In the genomic region with DNA sequence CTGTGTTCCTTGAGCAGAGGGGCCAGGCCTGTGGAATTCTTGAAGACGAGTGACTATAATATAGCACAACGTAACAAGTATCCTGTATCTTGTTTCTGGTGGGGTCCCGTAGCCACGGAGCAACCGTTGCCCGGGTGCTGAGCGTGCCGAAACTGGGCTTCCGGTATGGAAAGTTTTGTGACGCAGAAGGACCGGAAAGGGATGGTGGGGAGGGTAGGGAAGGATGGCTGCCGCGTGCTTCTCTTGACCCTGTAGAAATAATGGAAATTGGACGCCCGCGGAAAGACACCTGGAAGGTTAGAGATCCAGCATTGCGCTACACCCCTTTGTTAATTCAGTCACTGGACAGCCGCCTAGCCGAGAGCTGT, we compare ENCODE assay signal across 8 cellular contexts. TPM values are rescaled to one million over a fixed set of nuclear protein-coding genes. Genes with fewer than 3 reads are reported as not detected.
A peak's percentile ranks its signal among the peaks of the same experiment; 100 is the strongest.
DNase-seq lines count a peak whose midpoint lies in the region; ATAC-seq and TF ChIP-seq lines count a peak whose summit lies in the region.

No MANE protein-coding gene starts in this region.

- no peak for TF ChIP-seq POLR2A in transverse colon (IDR thresholded peaks at IDR 0.05)

- H3K9me3 ChIP-seq in mononuclear cell (ENCODE audit: low read depth, low read length) (no peaks in the 10 kb centered on the region), transverse colon (no peaks in the 10 kb centered on the region)

- peak overlapping the region in 2 of 4 donors; percentile 93 to 97 for H3K27ac ChIP-seq in transverse colon

- H3K27me3 ChIP-seq in mononuclear cell (ENCODE audit: insufficient read depth, low read length) (no peaks in the 10 kb centered on the region), transverse colon (no peaks in the 10 kb centered on the region)

- no peaks in the 10 kb centered on the region for H3K36me3 ChIP-seq in transverse colon

- intact Hi-C loops in Right ventricle myocardium inferior (cut with DNase I) (no loop called here), cardiac septum (cut with DNase I) (no loop called here), transverse colon (cut with DNase I; ENCODE audit: low total_unique reads) (no loop called here)

- H3K4me1 ChIP-seq in mononuclear cell (ENCODE audit: insufficient read depth, low read length) (peaks cover 9% of the 10 kb centered on the region), transverse colon (peaks cover 0 to 8% (median 0%) of the 10 kb centered on the region in 4 donors)

- peak; percentile 84 for ATAC-seq in Right ventricle myocardium inferior

- TF ChIP-seq EP300 in transverse colon (IDR thresholded peaks at IDR 0.05; ENCODE audit: low read depth) = no peak

- in situ Hi-C loops in ACHN (cut with HindIII; ENCODE audit: low pct_ligation_motif_present, low pct_unique_long_range_greater_than_20kb, low sequenced_read_pairs) (no loop called here), transverse colon (cut with MboI; ENCODE audit: low pct_ligation_motif_present in 1 of 4, low pct_unique_long_range_greater_than_20kb in 1 of 4, low sequenced_read_pairs in 3 of 4) (no loop called here)

- peak overlapping the region; percentile 99 for H3K4me3 ChIP-seq in mononuclear cell (ENCODE audit: low read length)
- peak overlapping the region in 2 of 4 donors; percentile 54 to 74 for H3K4me3 ChIP-seq in transverse colon

- 0% methylated on average over 7 of the region's 19 CpGs; no CpG with 5 or more reads in 1 of the 2 donors for WGBS in transverse colon (ENCODE audit: low coverage in 1 of 2), 2 donors

- peak; percentile 75 for DNase-seq in Right ventricle myocardium inferior (ENCODE audit: missing footprints)
- DNase-seq in cardiac septum (ENCODE audit: low spot score) = no peak
- peak; percentile 3 for DNase-seq in NK-92 (lab: John Stamatoyannopoulos, UW; ENCODE audit: unreplicated experiment)
- DNase-seq in anterior cingulate cortex (lab: John Stamatoyannopoulos, UW) = peak in 32 of 58 donors; percentile 2 to 72 (median 48)
- DNase-seq in OCI-M1 (lab: John Stamatoyannopoulos, UW) = no peak
- DNase-seq in ACHN = no peak
- no peak for DNase-seq in transverse colon

- no peak for TF ChIP-seq CTCF in transverse colon (IDR thresholded peaks at IDR 0.05)

RNA-seq across cellular contexts. Expression of a gene that starts 0.8 kb away (rescaled TPM):
- total RNA-seq in Right ventricle myocardium inferior = 29.5 TPM
- not detected for total RNA-seq in cardiac septum
- not detected for total RNA-seq in mononuclear cell
- 100 to 1,000 TPM in 1 of 4 donors, 10 to 100 TPM in 1, not detected in 2; 46.8 to 114 TPM for total RNA-seq in transverse colon

Comparison
In these comparisons a context has a peak if more than half of its experiments do, and no peak if none do; other contexts are left out.
1. DNase-seq: peak in Right ventricle myocardium inferior (single experiment), NK-92 (single experiment) and anterior cingulate cortex (32 of 58); none in cardiac septum (single experiment), OCI-M1 (single experiment), ACHN (single experiment) and transverse colon (single experiment).